ENCODE assay signal across 8 cellular contexts in genomic region chr5:142587354-142587965, GRCh38.
A peak's percentile ranks its signal among the peaks of the same experiment; 100 is the strongest.
DNase-seq lines count a peak whose midpoint lies in the region; ATAC-seq and TF ChIP-seq lines count a peak whose summit lies in the region.

No MANE protein-coding gene starts in this region.

- no peak overlapping the region for H3K4me3 Mint-ChIP-seq in immature natural killer cell

- peak; percentile 46 for TF ChIP-seq CTCF in WI38 (IDR thresholded peaks at IDR 0.05; ENCODE audit: low read depth, low read length)

- peak; percentile 11 to 23 for DNase-seq in NCI-H446 (lab: John Stamatoyannopoulos, UW)
- DNase-seq in NCI-H446 treated with DMSO at 0.1 percent for 48 hours (lab: John Stamatoyannopoulos, UW), result no peak
- DNase-seq in HT1080 (ENCODE audit: low read depth), result peak; percentile 28
- DNase-seq in immature natural killer cell, result peak in 2 of 3 donors; percentile 12 to 17
- DNase-seq in aorta, result no peak
- DNase-seq in T-helper 9 cell, result no peak

- ATAC-seq in aorta (ENCODE audit: low FRiP score) (no peak), HG03025 (IDR thresholded peaks at IDR 0.05; ENCODE audit: low FRiP score, unreplicated experiment) (no peak)

- H3K4me1 ChIP-seq in aorta (ENCODE audit: control insufficient read depth in 1 of 2, insufficient read depth in 2 of 2, low read length in 2 of 2), result peaks cover 0 to 4% of the 10 kb centered on the region in 2 donors

- no peaks in the 10 kb centered on the region for H3K36me3 Mint-ChIP-seq in immature natural killer cell

- H3K4me3 ChIP-seq in WI38 (ENCODE audit: low read depth, low read length) (no peak overlapping the region), aorta (ENCODE audit: low read length in 2 of 2) (no peak overlapping the region)

- peaks cover 0 to 7% (median 5%) of the 10 kb centered on the region in 3 donors for H3K27me3 Mint-ChIP-seq in immature natural killer cell (ENCODE audit: low read depth in 3 of 3)

- WGBS in aorta, 2 donors, result 57 to 58% methylated on average over 6 of the region's 6 CpGs

- no peaks in the 10 kb centered on the region for H3K27me3 ChIP-seq in aorta (ENCODE audit: control insufficient read depth in 1 of 2, insufficient read depth in 2 of 2, low read length in 1 of 2)

- no peaks in the 10 kb centered on the region for H3K36me3 ChIP-seq in aorta (ENCODE audit: control insufficient read depth in 1 of 2, insufficient read depth in 2 of 2, low read length in 1 of 2)

- no peaks in the 10 kb centered on the region for H3K4me1 Mint-ChIP-seq in immature natural killer cell

- H3K9me3 Mint-ChIP-seq in immature natural killer cell, result peaks cover 0 to 2% (median 0%) of the 10 kb centered on the region in 6 donors

- H3K9me3 ChIP-seq in aorta (ENCODE audit: control insufficient read depth, low read length), result no peaks in the 10 kb centered on the region

- H3K27ac ChIP-seq in aorta (ENCODE audit: low read depth in 1 of 2, low read length in 2 of 2), result no peak overlapping the region

- H3K27ac Mint-ChIP-seq in immature natural killer cell, result no peak overlapping the region

- intact Hi-C loops in aorta (cut with DNase I), result no loop called here

Comparison
In these comparisons a context has a peak if more than half of its experiments do, and no peak if none do; other contexts are left out.
1. DNase-seq: peak in NCI-H446 (2 of 2), HT1080 (single experiment) and immature natural killer cell (2 of 3); none in NCI-H446 treated with DMSO at 0.1 percent for 48 hours (single experiment), aorta (0 of 2) and T-helper 9 cell (single experiment).